1 cellular context compared by ENCODE assay signal in the genomic region with DNA sequence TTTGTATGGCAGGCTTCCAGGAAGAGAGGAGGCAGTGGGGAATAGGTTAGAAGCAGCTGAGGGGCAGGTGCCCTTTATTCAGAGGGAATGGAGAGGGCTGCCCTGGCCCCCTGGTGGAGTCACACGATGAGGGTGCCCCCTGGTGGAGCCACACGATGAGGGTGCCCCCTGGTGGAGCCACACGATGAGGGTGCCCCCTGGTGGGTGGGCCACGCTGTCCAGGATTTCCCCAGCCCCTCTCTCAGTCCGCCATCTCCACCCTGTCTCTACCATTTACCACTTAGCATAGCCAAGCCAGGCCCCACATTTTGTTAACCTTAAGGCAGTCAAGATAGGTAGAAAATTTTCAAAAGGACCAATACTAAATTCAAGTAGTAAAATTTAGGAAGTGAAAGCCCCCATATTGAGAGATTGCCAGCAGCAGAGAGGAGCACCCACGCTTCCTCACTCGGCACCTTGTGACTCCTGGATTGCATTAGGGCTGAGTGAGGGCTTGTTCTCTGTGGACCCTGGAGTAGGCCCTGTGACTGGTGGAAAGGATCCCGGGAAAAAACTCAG.
TF ChIP-seq lines count a peak whose summit lies in the region.

No MANE protein-coding gene starts in this region.

TF ChIP-seq in HepG2, 621 proteins besides CTCF, POLR2A, EP300 and RAD21 (continued from another document and continues in another):
- TF ChIP-seq, protein P1, sequence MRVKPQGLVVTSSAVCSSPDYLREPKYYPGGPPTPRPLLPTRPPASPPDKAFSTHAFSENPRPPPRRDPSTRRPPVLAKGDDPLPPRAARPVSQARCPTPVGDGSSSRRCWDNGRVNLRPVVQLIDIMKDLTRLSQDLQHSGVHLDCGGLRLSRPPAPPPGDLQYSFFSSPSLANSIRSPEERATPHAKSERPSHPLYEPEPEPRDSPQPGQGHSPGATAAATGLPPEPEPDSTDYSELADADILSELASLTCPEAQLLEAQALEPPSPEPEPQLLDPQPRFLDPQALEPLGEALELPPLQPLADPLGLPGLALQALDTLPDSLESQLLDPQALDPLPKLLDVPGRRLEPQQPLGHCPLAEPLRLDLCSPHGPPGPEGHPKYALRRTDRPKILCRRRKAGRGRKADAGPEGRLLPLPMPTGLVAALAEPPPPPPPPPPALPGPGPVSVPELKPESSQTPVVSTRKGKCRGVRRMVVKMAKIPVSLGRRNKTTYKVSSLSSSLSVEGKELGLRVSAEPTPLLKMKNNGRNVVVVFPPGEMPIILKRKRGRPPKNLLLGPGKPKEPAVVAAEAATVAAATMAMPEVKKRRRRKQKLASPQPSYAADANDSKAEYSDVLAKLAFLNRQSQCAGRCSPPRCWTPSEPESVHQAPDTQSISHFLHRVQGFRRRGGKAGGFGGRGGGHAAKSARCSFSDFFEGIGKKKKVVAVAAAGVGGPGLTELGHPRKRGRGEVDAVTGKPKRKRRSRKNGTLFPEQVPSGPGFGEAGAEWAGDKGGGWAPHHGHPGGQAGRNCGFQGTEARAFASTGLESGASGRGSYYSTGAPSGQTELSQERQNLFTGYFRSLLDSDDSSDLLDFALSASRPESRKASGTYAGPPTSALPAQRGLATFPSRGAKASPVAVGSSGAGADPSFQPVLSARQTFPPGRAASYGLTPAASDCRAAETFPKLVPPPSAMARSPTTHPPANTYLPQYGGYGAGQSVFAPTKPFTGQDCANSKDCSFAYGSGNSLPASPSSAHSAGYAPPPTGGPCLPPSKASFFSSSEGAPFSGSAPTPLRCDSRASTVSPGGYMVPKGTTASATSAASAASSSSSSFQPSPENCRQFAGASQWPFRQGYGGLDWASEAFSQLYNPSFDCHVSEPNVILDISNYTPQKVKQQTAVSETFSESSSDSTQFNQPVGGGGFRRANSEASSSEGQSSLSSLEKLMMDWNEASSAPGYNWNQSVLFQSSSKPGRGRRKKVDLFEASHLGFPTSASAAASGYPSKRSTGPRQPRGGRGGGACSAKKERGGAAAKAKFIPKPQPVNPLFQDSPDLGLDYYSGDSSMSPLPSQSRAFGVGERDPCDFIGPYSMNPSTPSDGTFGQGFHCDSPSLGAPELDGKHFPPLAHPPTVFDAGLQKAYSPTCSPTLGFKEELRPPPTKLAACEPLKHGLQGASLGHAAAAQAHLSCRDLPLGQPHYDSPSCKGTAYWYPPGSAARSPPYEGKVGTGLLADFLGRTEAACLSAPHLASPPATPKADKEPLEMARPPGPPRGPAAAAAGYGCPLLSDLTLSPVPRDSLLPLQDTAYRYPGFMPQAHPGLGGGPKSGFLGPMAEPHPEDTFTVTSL (CRISPR knock-in tag; IDR thresholded peaks at IDR 0.05; ENCODE audit: borderline replicate concordance), result no peak
- TF ChIP-seq ZKSCAN1 (IDR thresholded peaks at IDR 0.05; ENCODE audit: low read length) (no peak), ZNF317 (CRISPR knock-in tag; IDR thresholded peaks at IDR 0.05) (peak; percentile 45; the same call in 1 of the 2 replicates), NR2F2 (IDR thresholded peaks at IDR 0.05; ENCODE audit: borderline replicate concordance, low read depth) (no peak), ZBTB26 (CRISPR knock-in tag; IDR thresholded peaks at IDR 0.05; ENCODE audit: borderline replicate concordance) (0 out of 2 replicates have a peak, but pooled peaks have one; percentile 37), PTBP1 (IDR thresholded peaks at IDR 0.05; ENCODE audit: low read depth, low read length, poor library complexity, severe bottlenecking) (no peak), FOSL2 (CRISPR knock-in tag; IDR thresholded peaks at IDR 0.05) (peak; percentile 26; the same call in 1 of the 2 replicates), RBAK (CRISPR knock-in tag; IDR thresholded peaks at IDR 0.05) (no peak), ZNF891 (CRISPR knock-in tag; IDR thresholded peaks at IDR 0.05) (peak; percentile 46; the same call in 1 of the 2 replicates), SALL2 (CRISPR knock-in tag; IDR thresholded peaks at IDR 0.05) (no peak), YY1 (IDR thresholded peaks at IDR 0.05; ENCODE audit: insufficient read depth, insufficient replicate concordance, low read depth, low read length) (no peak), BORCS8-MEF2B (CRISPR knock-in tag; IDR thresholded peaks at IDR 0.05) (0 out of 2 replicates have a peak, but pooled peaks have one; percentile 31), ZNF598 (CRISPR knock-in tag; IDR thresholded peaks at IDR 0.05; ENCODE audit: borderline replicate concordance) (no peak), NFYC (CRISPR knock-in tag; IDR thresholded peaks at IDR 0.05) (no peak), THAP11 (CRISPR knock-in tag; IDR thresholded peaks at IDR 0.05) (0 out of 2 replicates have a peak, but pooled peaks have one; percentile 30), ASH2L (IDR thresholded peaks at IDR 0.05; ENCODE audit: insufficient read length, low read depth, low read length) (no peak), SUZ12 (IDR thresholded peaks at IDR 0.05; ENCODE audit: low read depth, low read length) (no peak), ATF7-NPFF (CRISPR knock-in tag; IDR thresholded peaks at IDR 0.05; ENCODE audit: low read depth) (no peak), PHF21A (CRISPR knock-in tag; IDR thresholded peaks at IDR 0.05) (0 out of 2 replicates have a peak, but pooled peaks have one; percentile 31), ZFX (CRISPR knock-in tag; IDR thresholded peaks at IDR 0.05; ENCODE audit: low read depth) (no peak; the same call in 1 of the 2 replicates), BHLHE40 (IDR thresholded peaks at IDR 0.05; ENCODE audit: low read length) (no peak; the same call in 1 of the 2 replicates), ZNF768 (CRISPR knock-in tag; IDR thresholded peaks at IDR 0.05) (peak; percentile 28; the same call in 1 of the 2 replicates), PHF20 (CRISPR knock-in tag; IDR thresholded peaks at IDR 0.05) (no peak), ZNF251 (CRISPR knock-in tag; IDR thresholded peaks at IDR 0.05) (no peak), HNRNPK (IDR thresholded peaks at IDR 0.05; ENCODE audit: low read depth, low read length, poor library complexity, severe bottlenecking) (no peak), SPEN (CRISPR knock-in tag; IDR thresholded peaks at IDR 0.05; ENCODE audit: low read depth) (peak; percentile 59; the same call in 1 of the 2 replicates), CEBPG (CRISPR knock-in tag; IDR thresholded peaks at IDR 0.05) (0 out of 2 replicates have a peak, but pooled peaks have one; percentile 19), WIZ (CRISPR knock-in tag; IDR thresholded peaks at IDR 0.05) (no peak), KAT8 (CRISPR knock-in tag; IDR thresholded peaks at IDR 0.05) (peak; percentile 59), GATA4 (IDR thresholded peaks at IDR 0.05; ENCODE audit: borderline replicate concordance, low read depth) (no peak), ZBTB7A (CRISPR knock-in tag; IDR thresholded peaks at IDR 0.05) (0 out of 2 replicates have a peak, but pooled peaks have one; percentile 46), ZNF513 (CRISPR knock-in tag; conservative IDR thresholded peaks at IDR 0.05) (no peak), ZNF205 (CRISPR knock-in tag; IDR thresholded peaks at IDR 0.05) (0 out of 2 replicates have a peak, but pooled peaks have one; percentile 19), ZNF574 (CRISPR knock-in tag; IDR thresholded peaks at IDR 0.05) (peak; percentile 79), YEATS2 (CRISPR knock-in tag; IDR thresholded peaks at IDR 0.05; ENCODE audit: borderline replicate concordance) (0 out of 2 replicates have a peak, but pooled peaks have one; percentile 28), ERF (CRISPR knock-in tag; IDR thresholded peaks at IDR 0.05) (peak; percentile 67; the same call in 1 of the 2 replicates), ZSCAN25 (CRISPR knock-in tag; IDR thresholded peaks at IDR 0.05) (no peak)
- TF ChIP-seq, protein P2, sequence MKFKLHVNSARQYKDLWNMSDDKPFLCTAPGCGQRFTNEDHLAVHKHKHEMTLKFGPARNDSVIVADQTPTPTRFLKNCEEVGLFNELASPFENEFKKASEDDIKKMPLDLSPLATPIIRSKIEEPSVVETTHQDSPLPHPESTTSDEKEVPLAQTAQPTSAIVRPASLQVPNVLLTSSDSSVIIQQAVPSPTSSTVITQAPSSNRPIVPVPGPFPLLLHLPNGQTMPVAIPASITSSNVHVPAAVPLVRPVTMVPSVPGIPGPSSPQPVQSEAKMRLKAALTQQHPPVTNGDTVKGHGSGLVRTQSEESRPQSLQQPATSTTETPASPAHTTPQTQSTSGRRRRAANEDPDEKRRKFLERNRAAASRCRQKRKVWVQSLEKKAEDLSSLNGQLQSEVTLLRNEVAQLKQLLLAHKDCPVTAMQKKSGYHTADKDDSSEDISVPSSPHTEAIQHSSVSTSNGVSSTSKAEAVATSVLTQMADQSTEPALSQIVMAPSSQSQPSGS (CRISPR knock-in tag; IDR thresholded peaks at IDR 0.05), result 0 out of 2 replicates have a peak, but pooled peaks have one; percentile 49
- TF ChIP-seq, protein P3, sequence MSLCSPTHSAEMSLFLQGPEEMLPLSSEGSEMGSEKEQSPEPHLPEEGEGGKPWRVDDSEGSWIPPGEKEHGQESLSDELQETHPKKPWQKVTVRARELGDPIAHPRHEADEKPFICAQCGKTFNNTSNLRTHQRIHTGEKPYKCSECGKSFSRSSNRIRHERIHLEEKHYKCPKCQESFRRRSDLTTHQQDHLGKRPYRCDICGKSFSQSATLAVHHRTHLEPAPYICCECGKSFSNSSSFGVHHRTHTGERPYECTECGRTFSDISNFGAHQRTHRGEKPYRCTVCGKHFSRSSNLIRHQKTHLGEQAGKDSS (CRISPR knock-in tag; IDR thresholded peaks at IDR 0.05; ENCODE audit: borderline replicate concordance, low read depth), result no peak; the same call in 1 of the 2 replicates
- TF ChIP-seq, protein P4, sequence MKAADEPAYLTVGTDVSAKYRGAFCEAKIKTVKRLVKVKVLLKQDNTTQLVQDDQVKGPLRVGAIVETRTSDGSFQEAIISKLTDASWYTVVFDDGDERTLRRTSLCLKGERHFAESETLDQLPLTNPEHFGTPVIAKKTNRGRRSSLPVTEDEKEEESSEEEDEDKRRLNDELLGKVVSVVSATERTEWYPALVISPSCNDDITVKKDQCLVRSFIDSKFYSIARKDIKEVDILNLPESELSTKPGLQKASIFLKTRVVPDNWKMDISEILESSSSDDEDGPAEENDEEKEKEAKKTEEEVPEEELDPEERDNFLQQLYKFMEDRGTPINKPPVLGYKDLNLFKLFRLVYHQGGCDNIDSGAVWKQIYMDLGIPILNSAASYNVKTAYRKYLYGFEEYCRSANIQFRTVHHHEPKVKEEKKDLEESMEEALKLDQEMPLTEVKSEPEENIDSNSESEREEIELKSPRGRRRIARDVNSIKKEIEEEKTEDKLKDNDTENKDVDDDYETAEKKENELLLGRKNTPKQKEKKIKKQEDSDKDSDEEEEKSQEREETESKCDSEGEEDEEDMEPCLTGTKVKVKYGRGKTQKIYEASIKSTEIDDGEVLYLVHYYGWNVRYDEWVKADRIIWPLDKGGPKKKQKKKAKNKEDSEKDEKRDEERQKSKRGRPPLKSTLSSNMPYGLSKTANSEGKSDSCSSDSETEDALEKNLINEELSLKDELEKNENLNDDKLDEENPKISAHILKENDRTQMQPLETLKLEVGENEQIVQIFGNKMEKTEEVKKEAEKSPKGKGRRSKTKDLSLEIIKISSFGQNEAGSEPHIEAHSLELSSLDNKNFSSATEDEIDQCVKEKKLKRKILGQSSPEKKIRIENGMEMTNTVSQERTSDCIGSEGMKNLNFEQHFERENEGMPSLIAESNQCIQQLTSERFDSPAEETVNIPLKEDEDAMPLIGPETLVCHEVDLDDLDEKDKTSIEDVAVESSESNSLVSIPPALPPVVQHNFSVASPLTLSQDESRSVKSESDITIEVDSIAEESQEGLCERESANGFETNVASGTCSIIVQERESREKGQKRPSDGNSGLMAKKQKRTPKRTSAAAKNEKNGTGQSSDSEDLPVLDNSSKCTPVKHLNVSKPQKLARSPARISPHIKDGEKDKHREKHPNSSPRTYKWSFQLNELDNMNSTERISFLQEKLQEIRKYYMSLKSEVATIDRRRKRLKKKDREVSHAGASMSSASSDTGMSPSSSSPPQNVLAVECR (CRISPR knock-in tag; IDR thresholded peaks at IDR 0.05; ENCODE audit: borderline replicate concordance), result peak; percentile 26; the same call in 1 of the 2 replicates
